Comparison of ENCODE assay signal across 15 cellular contexts in the genomic region with DNA sequence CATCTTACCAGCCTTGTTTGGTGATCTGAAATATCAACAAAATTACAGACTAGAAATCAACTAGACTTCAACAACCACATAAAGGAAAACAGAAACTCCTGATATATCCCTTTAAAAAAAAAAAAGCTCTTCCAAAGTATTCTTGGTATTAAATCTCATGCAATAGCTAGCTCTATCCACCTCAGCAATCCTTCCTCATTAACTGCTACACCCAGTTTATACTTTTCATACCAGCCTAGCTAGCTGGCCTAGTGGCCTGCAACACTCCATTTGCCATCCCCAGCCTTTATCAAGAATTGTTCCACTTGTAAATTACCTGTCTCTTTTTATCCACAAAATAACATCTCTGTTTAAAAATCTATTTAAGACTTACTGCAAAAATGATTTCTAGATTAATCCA.
DNase-seq lines count a peak whose midpoint lies in the region; ATAC-seq and TF ChIP-seq lines count a peak whose summit lies in the region.
"Had no signal": no experiment of that assay in that cellular context is flagged by ENCODE, and none has a peak within 500 bp of the region (broad histone marks: within the 10 kb centered on the region; RNA-seq: fewer than 3 reads in every experiment).

No MANE protein-coding gene starts in this region.

- H3K27ac Mint-ChIP-seq in activated CD4-positive, alpha-beta T cell treated with anti-CD3 and anti-CD28 coated beads, Interleukin-2, amount 10 ng/mL, durations not matched to agents 24 days and 14 days = peak overlapping the region; percentile 39
- H3K27ac Mint-ChIP-seq in T-cell = peak overlapping the region; percentile 70 to 93

- no peak for TF ChIP-seq CTCF in fibroblast of the aortic adventitia (IDR thresholded peaks at IDR 0.05; ENCODE audit: insufficient read depth, low read length)

- peaks cover 55% of the 10 kb centered on the region for H3K36me3 Mint-ChIP-seq in activated CD4-positive, alpha-beta T cell treated with anti-CD3 and anti-CD28 coated beads, Interleukin-2, amount 10 ng/mL, durations not matched to agents 24 days and 14 days (ENCODE audit: low read depth)
- peaks cover 40% of the 10 kb centered on the region for H3K36me3 Mint-ChIP-seq in T-cell

- H3K9me3 Mint-ChIP-seq in activated CD4-positive, alpha-beta T cell treated with anti-CD3 and anti-CD28 coated beads, Interleukin-2, amount 10 ng/mL, durations not matched to agents 24 days and 14 days = peaks cover 17% of the 10 kb centered on the region
- peaks cover 4 to 9% (median 6%) of the 10 kb centered on the region in 3 donors for H3K9me3 Mint-ChIP-seq in T-cell

- DNase-seq in activated CD4-positive, alpha-beta T cell treated with anti-CD3 and anti-CD28 coated beads, Interleukin-2, amount 10 ng/mL, durations not matched to agents 24 days and 14 days = no peak
- DNase-seq in activated CD4-positive, alpha-beta T cell treated with anti-CD3 and anti-CD28 coated beads for 4 hours = no peak
- DNase-seq in T-cell (no peak), fibroblast of the aortic adventitia (ENCODE audit: low read depth) (peak; percentile 26), NCI-H774 (lab: John Stamatoyannopoulos, UW) (no peak), retina (no peak)
- DNase-seq: activated CD4-positive, alpha-beta T cell treated with anti-CD3 and anti-CD28 coated beads, Interleukin-2, amount 50 U/mL, for 48 hours; left lung; NCI-H1417 treated with DMSO at 0.1 percent for 48 hours; NCI-H226; SHP77; stimulated activated CD4-positive, alpha-beta T cell treated with anti-CD3 and anti-CD28 coated beads, Interleukin-1b, Interleukin-23, amount 100 ng/mL, for 48 hours; testis had no signal

- H3K4me1 Mint-ChIP-seq in activated CD4-positive, alpha-beta T cell treated with anti-CD3 and anti-CD28 coated beads, Interleukin-2, amount 10 ng/mL, durations not matched to agents 24 days and 14 days = peaks cover 61% of the 10 kb centered on the region
- peaks cover 79 to 85% (median 83%) of the 10 kb centered on the region in 3 donors for H3K4me1 Mint-ChIP-seq in T-cell

- no peaks in the 10 kb centered on the region for H3K36me3 ChIP-seq in skeletal muscle tissue (ENCODE audit: control insufficient read depth in 3 of 3, insufficient read depth in 3 of 3, low read length in 3 of 3)
- H3K36me3 ChIP-seq: left lung had no signal

- peaks cover 12 to 24% (median 17%) of the 10 kb centered on the region in 3 donors for H3K4me1 ChIP-seq in skeletal muscle tissue (ENCODE audit: control insufficient read depth in 3 of 3, insufficient read depth in 3 of 3, low read length in 3 of 3)
- H3K4me1 ChIP-seq: left lung, testis had no signal

- ATAC-seq in T-cell (replicated peaks in 1 of 4) = no peak
- ATAC-seq in GM19351 (IDR thresholded peaks at IDR 0.05; ENCODE audit: unreplicated experiment) = no peak
- ATAC-seq: left lung had no signal

- CTCF ChIA-PET in T-cell (lab: Charles Lee) = interaction anchor here in 1 of 2 donors (1.4 kb wide), 1 partner anchor 66 kb away, joined by 4 read pairs; no protein-coding TSS in a partner anchor

- H3K9me3 ChIP-seq in skeletal muscle tissue (ENCODE audit: control insufficient read depth in 3 of 3, low read length in 3 of 3) = peaks cover 0 to 2% (median 0%) of the 10 kb centered on the region in 3 donors
- H3K9me3 ChIP-seq: testis had no signal

- peak overlapping the region; percentile 39 for H3K27ac ChIP-seq in skeletal muscle tissue (ENCODE audit: low read depth, low read length)
- H3K27ac ChIP-seq: left lung, testis had no signal

- H3K4me3 Mint-ChIP-seq in activated CD4-positive, alpha-beta T cell treated with anti-CD3 and anti-CD28 coated beads, Interleukin-2, amount 10 ng/mL, durations not matched to agents 24 days and 14 days = no peak overlapping the region
- peak overlapping the region in 1 of 3 donors; percentile 66 for H3K4me3 Mint-ChIP-seq in T-cell

- intact Hi-C loops in activated CD4-positive, alpha-beta T cell treated with anti-CD3 and anti-CD28 coated beads, Interleukin-2, amount 10 ng/mL, durations not matched to agents 24 days and 14 days (cut with micrococcal nuclease) = no loop called here

- POLR2A ChIA-PET in T-cell (lab: Charles Lee) = interaction anchor here (0.6 to 0.7 kb wide), 3 partner anchors 9 to 133 kb away, joined by 4 read pairs; no protein-coding TSS in a partner anchor

- H3K27me3 ChIP-seq in skeletal muscle tissue (ENCODE audit: control insufficient read depth in 3 of 3, insufficient read depth in 3 of 3, low read length in 3 of 3) = no peaks in the 10 kb centered on the region
- H3K27me3 ChIP-seq: left lung, testis had no signal

- H3K4me3 ChIP-seq in fibroblast of the aortic adventitia (ENCODE audit: low read depth, low read length) = no peak overlapping the region
- no peak overlapping the region for H3K4me3 ChIP-seq in skeletal muscle tissue (ENCODE audit: low read length in 3 of 3)
- H3K4me3 ChIP-seq: left lung, testis had no signal

- no peak overlapping the region for H3K9ac ChIP-seq in skeletal muscle tissue (ENCODE audit: low read depth in 1 of 3, low read length in 3 of 3)

- no peaks in the 10 kb centered on the region for H3K27me3 Mint-ChIP-seq in activated CD4-positive, alpha-beta T cell treated with anti-CD3 and anti-CD28 coated beads, Interleukin-2, amount 10 ng/mL, durations not matched to agents 24 days and 14 days
- no peaks in the 10 kb centered on the region for H3K27me3 Mint-ChIP-seq in T-cell
